Comparison of ENCODE assay signal across 8 cellular contexts in genomic region chr4:139301821-139302611, GRCh38. TPM values are rescaled to one million over a fixed set of nuclear protein-coding genes. Genes with fewer than 3 reads are reported as not detected.
DNase-seq lines count a peak whose midpoint lies in the region; ATAC-seq and TF ChIP-seq lines count a peak whose summit lies in the region.

Gene NDUFC1 (minus strand): TSS chr4:139302477. CDS start chr4:139295798, 6,679 bp downstream.

- TF ChIP-seq POLR2A in esophagus squamous epithelium (IDR thresholded peaks at IDR 0.05): peak in 1 of 4 donors; percentile 48

- H3K27me3 ChIP-seq in esophagus squamous epithelium: no peaks in the 10 kb centered on the region
- H3K27me3 ChIP-seq in subcutaneous abdominal adipose tissue (ENCODE audit: control insufficient read depth in 5 of 5, insufficient read depth in 4 of 5, low read length in 5 of 5): no peaks in the 10 kb centered on the region

- peak within 1 kb of the TSS; percentile 70 to 99 (median 86) for H3K4me3 ChIP-seq in esophagus squamous epithelium
- peak within 1 kb of the TSS; percentile 88 to 98 (median 95) for H3K4me3 ChIP-seq in subcutaneous abdominal adipose tissue (ENCODE audit: low read depth in 1 of 5, low read length in 5 of 5)

- H3K9ac ChIP-seq in subcutaneous abdominal adipose tissue (ENCODE audit: low read length in 5 of 5): peak within 1 kb of the TSS; percentile 90 to 100 (median 99)

- no peaks in the 10 kb centered on the region for H3K27me3 Mint-ChIP-seq in CD14-positive monocyte (ENCODE audit: low read depth in 3 of 3)
- no peaks in the 10 kb centered on the region for H3K27me3 Mint-ChIP-seq in activated T-cell treated with anti-CD3 and anti-CD28 coated beads, Interleukin-2, amount 50 U/mL, for 24 hours
- H3K27me3 Mint-ChIP-seq in naive thymus-derived CD8-positive, alpha-beta T cell: no peaks in the 10 kb centered on the region

- peak within 1 kb of the TSS; percentile 97 to 100 (median 99) for H3K27ac Mint-ChIP-seq in CD14-positive monocyte
- H3K27ac Mint-ChIP-seq in activated T-cell treated with anti-CD3 and anti-CD28 coated beads, Interleukin-2, amount 50 U/mL, for 24 hours: peak within 1 kb of the TSS; percentile 100
- peak within 1 kb of the TSS; percentile 98 to 100 (median 99) for H3K27ac Mint-ChIP-seq in naive thymus-derived CD8-positive, alpha-beta T cell

- H3K4me1 ChIP-seq in esophagus squamous epithelium (peaks cover 0 to 78% (median 35%) of the 10 kb centered on the region in 3 donors), subcutaneous abdominal adipose tissue (ENCODE audit: control insufficient read depth in 5 of 5, insufficient read depth in 5 of 5, low read length in 5 of 5) (peaks cover 2 to 33% (median 24%) of the 10 kb centered on the region in 5 donors)

- POLR2A ChIA-PET in naive thymus-derived CD8-positive, alpha-beta T cell (lab: Charles Lee): interaction anchor here (0.5 to 5.4 kb wide), 14 partner anchors 10 to 286 kb away, joined by 3 to 41 read pairs (median 6); partner anchors contain the start of genes ELF2, NOCT, RAB33B and SETD7

- peaks cover 7 to 22% of the 10 kb centered on the region in 2 donors for H3K36me3 Mint-ChIP-seq in CD14-positive monocyte
- peaks cover 61% of the 10 kb centered on the region for H3K36me3 Mint-ChIP-seq in activated T-cell treated with anti-CD3 and anti-CD28 coated beads, Interleukin-2, amount 50 U/mL, for 24 hours (ENCODE audit: low read depth)
- H3K36me3 Mint-ChIP-seq in naive thymus-derived CD8-positive, alpha-beta T cell: peaks cover 5 to 24% (median 9%) of the 10 kb centered on the region in 3 donors

- peaks cover 45% of the 10 kb centered on the region for H3K4me1 Mint-ChIP-seq in CD14-positive monocyte
- H3K4me1 Mint-ChIP-seq in activated T-cell treated with anti-CD3 and anti-CD28 coated beads, Interleukin-2, amount 50 U/mL, for 24 hours (ENCODE audit: low read depth): peaks cover 59% of the 10 kb centered on the region
- peaks cover 18 to 75% (median 56%) of the 10 kb centered on the region in 4 donors for H3K4me1 Mint-ChIP-seq in naive thymus-derived CD8-positive, alpha-beta T cell

- peak within 1 kb of the TSS; percentile 86 to 98 (median 96) for H3K27ac ChIP-seq in esophagus squamous epithelium
- peak within 1 kb of the TSS; percentile 98 for H3K27ac ChIP-seq in subcutaneous abdominal adipose tissue (ENCODE audit: low read depth, low read length)

- TF ChIP-seq CTCF in CD14-positive monocyte (IDR thresholded peaks at IDR 0.05) (peak; percentile 31), esophagus squamous epithelium (IDR thresholded peaks at IDR 0.05) (peak in 3 of 6 experiments; percentile 20 to 38 (median 29))

- peak within 1 kb of the TSS; percentile 99 to 100 for H3K4me3 Mint-ChIP-seq in CD14-positive monocyte
- peak within 1 kb of the TSS; percentile 99 for H3K4me3 Mint-ChIP-seq in activated T-cell treated with anti-CD3 and anti-CD28 coated beads, Interleukin-2, amount 50 U/mL, for 24 hours
- H3K4me3 Mint-ChIP-seq in naive thymus-derived CD8-positive, alpha-beta T cell: peak within 1 kb of the TSS; percentile 96 to 100 (median 99)

- H3K36me3 ChIP-seq in esophagus squamous epithelium: peaks cover 0 to 19% (median 0%) of the 10 kb centered on the region in 3 donors
- no peaks in the 10 kb centered on the region for H3K36me3 ChIP-seq in subcutaneous abdominal adipose tissue (ENCODE audit: control insufficient read depth in 5 of 5, insufficient read depth in 5 of 5, low read length in 5 of 5)

- peaks cover 0 to 4% (median 2%) of the 10 kb centered on the region in 7 donors for H3K9me3 Mint-ChIP-seq in CD14-positive monocyte
- H3K9me3 Mint-ChIP-seq in activated T-cell treated with anti-CD3 and anti-CD28 coated beads, Interleukin-2, amount 50 U/mL, for 24 hours: no peaks in the 10 kb centered on the region
- H3K9me3 Mint-ChIP-seq in naive thymus-derived CD8-positive, alpha-beta T cell: no peaks in the 10 kb centered on the region

- ATAC-seq in GM19328 (IDR thresholded peaks at IDR 0.05; ENCODE audit: unreplicated experiment): peak; percentile 30
- ATAC-seq in HG03460 (IDR thresholded peaks at IDR 0.05; ENCODE audit: unreplicated experiment): peak; percentile 38
- ATAC-seq in naive thymus-derived CD8-positive, alpha-beta T cell: peak; percentile 54 to 57

- H3K9me3 ChIP-seq in esophagus squamous epithelium: no peaks in the 10 kb centered on the region
- H3K9me3 ChIP-seq in subcutaneous abdominal adipose tissue (ENCODE audit: control insufficient read depth in 5 of 5, low read length in 5 of 5): peaks cover 0 to 4% (median 0%) of the 10 kb centered on the region in 5 donors

- intact Hi-C loops in CD14-positive monocyte (cut with micrococcal nuclease): loop anchor here (5.0 to 10.0 kb wide), 2 partner anchors 125 to 253 kb away; partner anchors contain the start of genes ELF2 (in 2 of the 2) and SETD7 (in 1 of the 2)
- intact Hi-C loops in esophagus squamous epithelium (cut with DNase I): loop anchor here (2.0 to 10.0 kb wide), 2 partner anchors 123 to 267 kb away; no protein-coding TSS in a partner anchor

- DNase-seq in CD14-positive monocyte (ENCODE audit: low spot score) (peak; percentile 48), OCI-M1 (lab: John Stamatoyannopoulos, UW) (peak; percentile 84), esophagus squamous epithelium (lab: John Stamatoyannopoulos, UW) (no peak)
- peak; percentile 75 for DNase-seq in activated T-cell treated with anti-CD3 and anti-CD28 coated beads, Interleukin-2, amount 50 U/mL, for 24 hours
- DNase-seq in naive thymus-derived CD8-positive, alpha-beta T cell: peak; percentile 50 to 81 (median 70)

- WGBS in esophagus squamous epithelium, 2 donors: 0% methylated on average over 25 to 29 of the region's 46 CpGs

RNA-seq across cellular contexts. Expression of gene NDUFC1, which starts in this region (rescaled TPM):
- 100 to 1,000 TPM; 123 to 134 TPM for polyA plus RNA-seq in CD14-positive monocyte
- 10 to 100 TPM; 24.6 to 57.5 (median 40.9) TPM for total RNA-seq in esophagus squamous epithelium
- total RNA-seq in naive thymus-derived CD8-positive, alpha-beta T cell: 10 to 100 TPM; 28.1 to 29.0 TPM
- 100 to 1,000 TPM; 137 to 163 (median 140) TPM for polyA plus RNA-seq in naive thymus-derived CD8-positive, alpha-beta T cell
